ENCODE assay signal across 1 cellular context in the genomic region with DNA sequence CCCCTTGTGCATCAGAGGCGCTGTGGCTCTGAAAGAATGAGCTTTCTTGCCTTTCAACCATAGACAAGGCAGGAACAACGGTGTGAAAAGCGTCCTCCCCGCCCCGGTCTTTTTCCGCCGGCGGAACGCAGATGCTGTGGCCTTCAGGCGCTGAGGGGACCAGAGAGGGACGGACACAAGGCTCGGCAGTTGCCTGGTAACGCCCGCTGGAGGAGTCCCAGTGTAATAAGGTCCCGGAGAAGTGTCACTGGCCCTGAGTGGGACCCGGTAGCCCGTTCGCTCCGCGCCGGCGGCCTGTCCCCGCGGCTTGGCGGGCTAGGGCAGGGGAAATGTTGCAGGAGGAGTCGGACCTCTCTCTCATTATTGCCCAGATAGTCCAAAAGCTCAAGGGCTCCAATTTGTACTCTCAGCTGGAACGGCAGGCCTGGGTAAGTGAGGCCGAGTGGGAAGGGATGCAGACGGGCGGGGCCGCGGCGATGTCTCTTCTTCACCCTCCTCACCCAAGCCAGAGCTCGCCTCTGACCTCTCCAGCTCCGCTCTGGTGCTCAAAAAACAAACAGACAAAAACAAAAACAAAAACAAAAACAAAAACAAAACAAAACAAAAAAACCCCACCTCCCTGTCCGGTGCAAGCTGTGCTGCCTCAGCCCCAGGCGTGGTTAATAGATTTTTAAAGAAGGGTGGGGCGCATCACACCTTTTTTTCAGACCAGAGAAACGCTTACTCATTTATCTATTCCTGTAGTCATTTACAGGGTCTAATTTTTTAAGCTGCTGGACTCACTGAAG.
TF ChIP-seq lines count a peak whose summit lies in the region.

A gene with protein sequence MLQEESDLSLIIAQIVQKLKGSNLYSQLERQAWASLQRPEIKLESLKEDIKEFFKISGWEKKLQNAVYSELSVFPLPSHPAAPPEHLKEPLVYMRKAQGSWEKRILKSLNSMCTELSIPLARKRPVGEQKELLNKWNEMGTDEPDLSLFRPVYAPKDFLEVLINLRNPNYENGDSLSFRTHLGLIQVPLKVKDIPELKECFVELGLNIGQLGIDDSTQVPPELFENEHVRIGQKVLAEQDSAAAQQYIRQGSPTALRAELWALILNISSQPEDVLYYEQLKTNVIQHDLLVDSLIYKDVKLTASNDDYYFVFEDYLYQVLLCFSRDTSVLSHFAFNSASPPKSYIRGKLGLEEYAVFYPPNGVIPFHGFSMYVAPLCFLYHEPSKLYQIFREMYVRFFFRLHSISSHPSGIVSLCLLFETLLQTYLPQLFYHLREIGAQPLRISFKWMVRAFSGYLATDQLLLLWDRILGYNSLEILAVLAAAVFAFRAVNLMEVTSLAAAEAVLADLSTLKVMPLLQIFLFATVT (plus strand): TSS at position 220 of the 788 bp plus-strand sequence. CDS start 110 bp downstream, at position 330.

TF ChIP-seq in PFSK-1, 5 proteins besides CTCF, POLR2A, EP300 and RAD21:
- TF ChIP-seq, protein P1, sequence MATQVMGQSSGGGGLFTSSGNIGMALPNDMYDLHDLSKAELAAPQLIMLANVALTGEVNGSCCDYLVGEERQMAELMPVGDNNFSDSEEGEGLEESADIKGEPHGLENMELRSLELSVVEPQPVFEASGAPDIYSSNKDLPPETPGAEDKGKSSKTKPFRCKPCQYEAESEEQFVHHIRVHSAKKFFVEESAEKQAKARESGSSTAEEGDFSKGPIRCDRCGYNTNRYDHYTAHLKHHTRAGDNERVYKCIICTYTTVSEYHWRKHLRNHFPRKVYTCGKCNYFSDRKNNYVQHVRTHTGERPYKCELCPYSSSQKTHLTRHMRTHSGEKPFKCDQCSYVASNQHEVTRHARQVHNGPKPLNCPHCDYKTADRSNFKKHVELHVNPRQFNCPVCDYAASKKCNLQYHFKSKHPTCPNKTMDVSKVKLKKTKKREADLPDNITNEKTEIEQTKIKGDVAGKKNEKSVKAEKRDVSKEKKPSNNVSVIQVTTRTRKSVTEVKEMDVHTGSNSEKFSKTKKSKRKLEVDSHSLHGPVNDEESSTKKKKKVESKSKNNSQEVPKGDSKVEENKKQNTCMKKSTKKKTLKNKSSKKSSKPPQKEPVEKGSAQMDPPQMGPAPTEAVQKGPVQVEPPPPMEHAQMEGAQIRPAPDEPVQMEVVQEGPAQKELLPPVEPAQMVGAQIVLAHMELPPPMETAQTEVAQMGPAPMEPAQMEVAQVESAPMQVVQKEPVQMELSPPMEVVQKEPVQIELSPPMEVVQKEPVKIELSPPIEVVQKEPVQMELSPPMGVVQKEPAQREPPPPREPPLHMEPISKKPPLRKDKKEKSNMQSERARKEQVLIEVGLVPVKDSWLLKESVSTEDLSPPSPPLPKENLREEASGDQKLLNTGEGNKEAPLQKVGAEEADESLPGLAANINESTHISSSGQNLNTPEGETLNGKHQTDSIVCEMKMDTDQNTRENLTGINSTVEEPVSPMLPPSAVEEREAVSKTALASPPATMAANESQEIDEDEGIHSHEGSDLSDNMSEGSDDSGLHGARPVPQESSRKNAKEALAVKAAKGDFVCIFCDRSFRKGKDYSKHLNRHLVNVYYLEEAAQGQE (IDR thresholded peaks at IDR 0.05; ENCODE audit: insufficient read depth in 1 of 2, low read depth in 2 of 2, low read length in 2 of 2), result peak; percentile 34 to 71; a peak in 2 of 4 replicates
- TF ChIP-seq SIN3A (IDR thresholded peaks at IDR 0.05; ENCODE audit: borderline replicate concordance, insufficient read depth, low read length) (peak; percentile 91; the same call in 1 of the 2 replicates), FOXP2 (optimal IDR thresholded peaks at IDR 0.05; ENCODE audit: borderline replicate concordance, extremely low read depth, extremely low read length, insufficient read depth) (peak; percentile 86), POLR2AphosphoS5 (IDR thresholded peaks at IDR 0.05; ENCODE audit: low read depth, low read length) (peak; percentile 40; the same call in 1 of the 2 replicates), TAF1 (IDR thresholded peaks at IDR 0.05; ENCODE audit: borderline replicate concordance, insufficient read depth, low read length) (peak; percentile 95)
